In the genomic region with DNA sequence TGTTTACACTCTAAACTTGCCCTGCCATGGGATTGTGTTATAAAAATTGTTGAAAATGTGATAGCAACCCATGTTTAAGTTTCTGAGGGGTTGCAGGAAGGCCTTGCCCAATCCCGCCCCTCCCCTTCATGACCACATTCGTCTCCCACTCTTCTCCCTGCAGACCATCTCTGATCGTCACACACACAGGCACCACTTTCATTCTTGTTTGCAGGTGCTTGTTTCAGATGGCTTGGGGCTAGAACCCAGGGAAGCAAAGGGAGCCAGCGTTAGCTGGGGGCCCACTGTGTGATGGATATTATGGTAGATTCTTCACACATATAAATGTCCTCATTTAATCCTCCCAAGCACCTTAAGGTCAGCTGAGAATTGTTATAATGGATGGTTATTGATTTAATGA, we compare ENCODE assay signal across 25 cellular contexts.
"Had no signal": no experiment of that assay in that cellular context is flagged by ENCODE, and none has a peak within 500 bp of the region (broad histone marks: within the 10 kb centered on the region; RNA-seq: fewer than 3 reads in every experiment).

No MANE protein-coding gene starts in this region.

- H3K4me3 ChIP-seq: colonic mucosa, coronary artery, dorsolateral prefrontal cortex, esophagus muscularis mucosa, esophagus squamous epithelium, gastrocnemius medialis, gastroesophageal sphincter, heart left ventricle, heart right ventricle, hepatocyte had no signal

- H3K27ac ChIP-seq: colonic mucosa, coronary artery, dorsolateral prefrontal cortex, epithelial cell of prostate, esophagus muscularis mucosa, esophagus squamous epithelium, foreskin keratinocyte, gastrocnemius medialis, gastroesophageal sphincter, heart left ventricle, heart right ventricle, hepatocyte had no signal

- ATAC-seq: effector memory CD8-positive, alpha-beta T cell; esophagus mucosa; foreskin keratinocyte; gastrocnemius medialis; gastroesophageal sphincter; heart left ventricle; heart right ventricle had no signal

- H3K4me1 ChIP-seq: colonic mucosa, foreskin keratinocyte, gastrocnemius medialis had no signal

- H3K4me2 ChIP-seq: hepatocyte had no signal

- H3K27me3 ChIP-seq: colonic mucosa, foreskin keratinocyte, gastrocnemius medialis, hepatocyte had no signal

- DNase-seq: colonic mucosa; cortex of kidney; dermis blood vessel endothelial cell; dorsolateral prefrontal cortex; effector CD4-positive, alpha-beta T cell; effector CD8-positive, alpha-beta T cell; effector memory CD4-positive, alpha-beta T cell; effector memory CD8-positive, alpha-beta T cell; endodermal cell; erythroblast; esophagus squamous epithelium; foreskin fibroblast; foreskin keratinocyte; foreskin melanocyte; gastrocnemius medialis; glutamatergic neuron; head of caudate nucleus; heart left ventricle; heart right ventricle had no signal

- H3K79me2 ChIP-seq: hepatocyte had no signal

- H3K36me3 ChIP-seq: colonic mucosa, esophagus muscularis mucosa, esophagus squamous epithelium, gastrocnemius medialis, gastroesophageal sphincter, heart left ventricle, heart right ventricle had no signal

- H3K9me3 ChIP-seq: colonic mucosa, esophagus muscularis mucosa, esophagus squamous epithelium, gastrocnemius medialis, gastroesophageal sphincter, heart left ventricle had no signal

- H2AFZ ChIP-seq: hepatocyte had no signal
